ENCODE assay signal across 1 cellular context in the genomic region with DNA sequence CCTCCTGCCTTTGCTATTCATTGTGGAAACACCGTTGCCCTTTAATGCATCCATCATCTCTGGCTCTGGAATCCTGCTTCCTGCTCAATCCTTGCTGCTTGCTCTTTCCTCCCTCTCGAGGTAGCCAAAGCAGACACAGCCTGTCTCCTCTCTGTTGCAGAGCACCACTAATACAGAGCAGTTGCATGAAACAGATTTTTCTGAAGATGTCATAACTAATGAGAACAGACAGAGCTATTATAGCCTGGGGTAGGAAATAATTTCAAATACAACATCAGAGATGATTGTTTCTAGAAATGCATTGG.
TF ChIP-seq lines count a peak whose summit lies in the region.

No MANE protein-coding gene starts in this region.

TF ChIP-seq in SK-N-SH treated with all-trans-retinoic acid at 6 μM for 48 hours, 23 proteins besides CTCF, POLR2A, EP300 and RAD21 (continued from another document):
- TF ChIP-seq, protein P1, sequence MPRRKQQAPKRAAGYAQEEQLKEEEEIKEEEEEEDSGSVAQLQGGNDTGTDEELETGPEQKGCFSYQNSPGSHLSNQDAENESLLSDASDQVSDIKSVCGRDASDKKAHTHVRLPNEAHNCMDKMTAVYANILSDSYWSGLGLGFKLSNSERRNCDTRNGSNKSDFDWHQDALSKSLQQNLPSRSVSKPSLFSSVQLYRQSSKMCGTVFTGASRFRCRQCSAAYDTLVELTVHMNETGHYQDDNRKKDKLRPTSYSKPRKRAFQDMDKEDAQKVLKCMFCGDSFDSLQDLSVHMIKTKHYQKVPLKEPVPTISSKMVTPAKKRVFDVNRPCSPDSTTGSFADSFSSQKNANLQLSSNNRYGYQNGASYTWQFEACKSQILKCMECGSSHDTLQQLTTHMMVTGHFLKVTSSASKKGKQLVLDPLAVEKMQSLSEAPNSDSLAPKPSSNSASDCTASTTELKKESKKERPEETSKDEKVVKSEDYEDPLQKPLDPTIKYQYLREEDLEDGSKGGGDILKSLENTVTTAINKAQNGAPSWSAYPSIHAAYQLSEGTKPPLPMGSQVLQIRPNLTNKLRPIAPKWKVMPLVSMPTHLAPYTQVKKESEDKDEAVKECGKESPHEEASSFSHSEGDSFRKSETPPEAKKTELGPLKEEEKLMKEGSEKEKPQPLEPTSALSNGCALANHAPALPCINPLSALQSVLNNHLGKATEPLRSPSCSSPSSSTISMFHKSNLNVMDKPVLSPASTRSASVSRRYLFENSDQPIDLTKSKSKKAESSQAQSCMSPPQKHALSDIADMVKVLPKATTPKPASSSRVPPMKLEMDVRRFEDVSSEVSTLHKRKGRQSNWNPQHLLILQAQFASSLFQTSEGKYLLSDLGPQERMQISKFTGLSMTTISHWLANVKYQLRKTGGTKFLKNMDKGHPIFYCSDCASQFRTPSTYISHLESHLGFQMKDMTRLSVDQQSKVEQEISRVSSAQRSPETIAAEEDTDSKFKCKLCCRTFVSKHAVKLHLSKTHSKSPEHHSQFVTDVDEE (CRISPR knock-in tag; IDR thresholded peaks at IDR 0.05), result no peak
- TF ChIP-seq PPARA (CRISPR knock-in tag; IDR thresholded peaks at IDR 0.05; ENCODE audit: borderline replicate concordance) (no peak), CSDC2 (CRISPR knock-in tag; IDR thresholded peaks at IDR 0.05) (no peak), ESRRG (CRISPR knock-in tag; IDR thresholded peaks at IDR 0.05) (no peak), ISL1 (CRISPR knock-in tag; IDR thresholded peaks at IDR 0.05) (no peak), TOX (CRISPR knock-in tag; IDR thresholded peaks at IDR 0.05; ENCODE audit: borderline replicate concordance) (no peak)
TF ChIP-seq in SK-N-SH treated with all-trans-retinoic acid at 6 μM for 48 hours: peak in this region for 0.
